In genomic region chr18:58761241-58761969, GRCh38 we compare ENCODE assay signal across 11 cellular contexts.
A peak's percentile ranks its signal among the peaks of the same experiment; 100 is the strongest.
DNase-seq lines count a peak whose midpoint lies in the region; ATAC-seq and TF ChIP-seq lines count a peak whose summit lies in the region.
"Had no signal": no experiment of that assay in that cellular context is flagged by ENCODE, and none has a peak within 500 bp of the region (broad histone marks: within the 10 kb centered on the region; RNA-seq: fewer than 3 reads in every experiment).

No MANE protein-coding gene starts in this region.

- H3K4me1 Mint-ChIP-seq in naive B cell (peaks cover 29 to 37% (median 32%) of the 10 kb centered on the region in 3 donors), neural progenitor cell (peaks cover 9% of the 10 kb centered on the region)

- H3K9me3 Mint-ChIP-seq in naive B cell (no peaks in the 10 kb centered on the region), neural progenitor cell (no peaks in the 10 kb centered on the region)
- H3K9me3 Mint-ChIP-seq: HFFc6, neural crest cell had no signal

- H3K9me3 ChIP-seq in HEK293 (ENCODE audit: control insufficient read depth, insufficient read depth, low read depth, low read length): no peaks in the 10 kb centered on the region
- no peaks in the 10 kb centered on the region for H3K9me3 ChIP-seq in breast epithelium
- no peaks in the 10 kb centered on the region for H3K9me3 ChIP-seq in neural progenitor cell (ENCODE audit: low read depth)
- H3K9me3 ChIP-seq: testis had no signal

- H4K20me1 ChIP-seq in neural progenitor cell (ENCODE audit: low read depth): no peaks in the 10 kb centered on the region

- H3K27me3 ChIP-seq in breast epithelium (peaks cover 0 to 28% of the 10 kb centered on the region in 2 donors), neural progenitor cell (no peaks in the 10 kb centered on the region)
- H3K27me3 ChIP-seq: testis had no signal

- peak; percentile 74 for DNase-seq in M059J (ENCODE audit: low read depth)
- no peak for DNase-seq in naive B cell
- DNase-seq in NCI-H2227 (lab: John Stamatoyannopoulos, UW; ENCODE audit: unreplicated experiment): no peak
- DNase-seq in C1 segment of cervical spinal cord (lab: John Stamatoyannopoulos, UW): no peak
- DNase-seq in breast epithelium (ENCODE audit: low spot score in 2 of 2): no peak
- DNase-seq in neural progenitor cell (ENCODE audit: low spot score): no peak
- DNase-seq: HFFc6 had no signal

- H3K4me2 ChIP-seq in neural progenitor cell: no peak overlapping the region

- CTCF ChIA-PET in HEK293 (lab: Yijun Ruan, JAX): interaction anchor here (0.5 to 12.6 kb wide), 4 partner anchors 16 to 376 kb away, joined by 3 to 363 read pairs (median 3); no protein-coding TSS in a partner anchor

- H3K27ac ChIP-seq in HEK293 (ENCODE audit: extremely low read depth, low read depth, low read length) (no peak overlapping the region), breast epithelium (no peak overlapping the region), neural progenitor cell (no peak overlapping the region)
- H3K27ac ChIP-seq: testis had no signal

- TF ChIP-seq CTCF in HEK293 (tag by site-specific recombination; IDR thresholded peaks at IDR 0.05) (no peak), breast epithelium (IDR thresholded peaks at IDR 0.05) (no peak), neural progenitor cell (IDR thresholded peaks at IDR 0.05) (no peak)

- H3K36me3 Mint-ChIP-seq in naive B cell (peaks cover 0 to 3% of the 10 kb centered on the region in 2 donors), neural progenitor cell (no peaks in the 10 kb centered on the region)

- H3K9ac ChIP-seq in neural progenitor cell: no peak overlapping the region

- no peaks in the 10 kb centered on the region for H3K79me2 ChIP-seq in neural progenitor cell (ENCODE audit: low read depth)

- H3K36me3 ChIP-seq in HEK293 (ENCODE audit: control insufficient read depth in 2 of 2, insufficient read depth in 1 of 2, low read length in 2 of 2): no peaks in the 10 kb centered on the region
- no peaks in the 10 kb centered on the region for H3K36me3 ChIP-seq in breast epithelium
- H3K36me3 ChIP-seq in neural progenitor cell: no peaks in the 10 kb centered on the region

- peak; percentile 71 for ATAC-seq in GM18907 (IDR thresholded peaks at IDR 0.05; ENCODE audit: unreplicated experiment)
- ATAC-seq in naive B cell (ENCODE audit: low read depth in 2 of 2): peak; percentile 61 to 65

- peak overlapping the region in 2 of 6 donors; percentile 7 to 38 for H3K27ac Mint-ChIP-seq in naive B cell
- H3K27ac Mint-ChIP-seq in neural progenitor cell: no peak overlapping the region
- H3K27ac Mint-ChIP-seq: HFFc6 had no signal

- no peaks in the 10 kb centered on the region for H3F3A ChIP-seq in neural progenitor cell (ENCODE audit: low read depth)

- intact Hi-C loops in breast epithelium (cut with DNase I; ENCODE audit: low total_unique reads): no loop called here

- H3K27me3 Mint-ChIP-seq in naive B cell: peaks cover 14 to 19% (median 17%) of the 10 kb centered on the region in 3 donors
- H3K27me3 Mint-ChIP-seq in neural progenitor cell (ENCODE audit: insufficient read depth, low read depth): peaks cover 11% of the 10 kb centered on the region

- H3K4me1 ChIP-seq in HEK293 (ENCODE audit: control insufficient read depth, insufficient read depth, low read length) (peaks cover 4% of the 10 kb centered on the region; the same call in 1 of the 2 replicates), breast epithelium (no peaks in the 10 kb centered on the region), neural progenitor cell (no peaks in the 10 kb centered on the region)
- H3K4me1 ChIP-seq: testis had no signal

- TF ChIP-seq POLR2A in breast epithelium (IDR thresholded peaks at IDR 0.05): no peak

- H3K4me3 ChIP-seq in HEK293 (ENCODE audit: low read depth, low read length) (no peak overlapping the region), breast epithelium (no peak overlapping the region), neural progenitor cell (no peak overlapping the region)
- H3K4me3 ChIP-seq: testis had no signal

- POLR2A ChIA-PET in HEK293 (lab: Yijun Ruan, JAX): no interaction called here

- H3K4me3 Mint-ChIP-seq in naive B cell: peak overlapping the region in 5 of 8 donors; percentile 1 to 79 (median 34)
- no peak overlapping the region for H3K4me3 Mint-ChIP-seq in neural progenitor cell
- H3K4me3 Mint-ChIP-seq: HFFc6, neural crest cell had no signal

- H2AFZ ChIP-seq in neural progenitor cell (replicated peaks): no peak overlapping the region

TF ChIP-seq in HEK293, 187 proteins besides CTCF, POLR2A, EP300 and RAD21:
- TF ChIP-seq KLF10 (tag by site-specific recombination; IDR thresholded peaks at IDR 0.05): no peak
- TF ChIP-seq PRDM1 (tag by site-specific recombination; IDR thresholded peaks at IDR 0.05): peak; percentile 20; the same call in 1 of the 2 replicates
